In the genomic region with DNA sequence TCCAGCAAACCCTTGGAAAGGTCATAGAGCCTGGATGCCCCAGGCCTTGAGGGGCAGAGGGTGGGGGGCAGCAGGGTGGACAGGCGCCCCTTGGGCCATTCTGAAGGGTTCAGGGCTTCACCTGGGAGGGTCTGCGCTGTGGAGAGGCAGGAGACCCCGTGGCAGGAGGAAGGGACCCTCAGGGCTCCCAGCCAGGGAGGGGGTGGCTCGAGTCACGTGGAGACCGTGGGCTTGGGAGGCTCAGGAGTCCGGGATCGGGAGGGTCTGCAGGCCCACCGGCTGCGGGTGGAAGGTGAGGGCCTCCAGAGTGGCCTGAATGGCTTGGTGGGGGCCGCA, we compare ENCODE assay signal across 1 cellular context.
TF ChIP-seq lines count a peak whose summit lies in the region.

No MANE protein-coding gene starts in this region.

TF ChIP-seq in H1, 55 proteins besides CTCF, POLR2A, EP300 and RAD21 (continued from another document):
- no peak for TF ChIP-seq ATF2 (IDR thresholded peaks at IDR 0.05; ENCODE audit: low read length)
- no peak for TF ChIP-seq KDM4A (IDR thresholded peaks at IDR 0.05; ENCODE audit: low read depth, low read length, severe bottlenecking)
- no peak for TF ChIP-seq E2F6 (IDR thresholded peaks at IDR 0.05)
- no peak for TF ChIP-seq BACH1 (IDR thresholded peaks at IDR 0.05; ENCODE audit: low read length)
- TF ChIP-seq YY1 (IDR thresholded peaks at IDR 0.05; ENCODE audit: low read depth, low read length): no peak
- TF ChIP-seq JUND (IDR thresholded peaks at IDR 0.05; ENCODE audit: low read length): no peak
- no peak for TF ChIP-seq PHF8 (conservative IDR thresholded peaks at IDR 0.05; ENCODE audit: low read depth, low read length)
